In the genomic region with DNA sequence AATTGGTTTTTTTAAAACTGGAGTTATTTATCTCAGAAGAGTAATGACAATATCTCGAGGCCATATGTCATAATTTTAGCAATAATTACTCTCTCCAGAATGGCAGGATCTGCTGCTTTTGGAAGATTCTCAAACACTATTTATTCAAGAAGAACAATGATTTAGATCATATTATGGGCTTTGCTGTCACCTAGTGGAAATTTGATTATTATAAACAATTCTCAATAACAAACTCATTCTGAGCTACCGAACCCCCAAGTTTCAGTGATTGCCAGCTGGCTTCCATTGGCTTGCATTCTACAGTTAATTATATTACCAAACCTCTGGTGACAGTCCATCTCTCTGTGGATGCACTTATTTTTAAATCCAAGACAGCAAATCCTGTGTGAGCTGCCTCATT, we compare ENCODE assay signal across 9 cellular contexts. TPM values are rescaled to one million over a fixed set of nuclear protein-coding genes. Genes with fewer than 3 reads are reported as not detected.
DNase-seq lines count a peak whose midpoint lies in the region; ATAC-seq and TF ChIP-seq lines count a peak whose summit lies in the region.
"Had no signal": no experiment of that assay in that cellular context is flagged by ENCODE, and none has a peak within 500 bp of the region (broad histone marks: within the 10 kb centered on the region; RNA-seq: fewer than 3 reads in every experiment).

No MANE protein-coding gene starts in this region.

- no peak overlapping the region for H3K4me3 Mint-ChIP-seq in naive thymus-derived CD4-positive, alpha-beta T cell
- H3K4me3 Mint-ChIP-seq in endodermal cell, result no peak overlapping the region
- H3K4me3 Mint-ChIP-seq: stimulated activated naive CD8-positive, alpha-beta T cell treated with anti-CD3 and anti-CD28 coated beads, Interleukin-15, Interleukin-2, amounts not matched to agents 100 ng/mL and 50 ng/mL, for 24 hours had no signal

- H3K4me1 ChIP-seq in body of pancreas (peaks cover 20% of the 10 kb centered on the region), endodermal cell (ENCODE audit: control insufficient read depth, insufficient read depth, low read length) (no peaks in the 10 kb centered on the region), suprapubic skin (no peaks in the 10 kb centered on the region)
- H3K4me1 ChIP-seq in naive thymus-derived CD4-positive, alpha-beta T cell (ENCODE audit: control insufficient read depth in 2 of 2, insufficient read depth in 2 of 2, low read length in 2 of 2), result no peaks in the 10 kb centered on the region

- H3K36me3 ChIP-seq in body of pancreas (replicated peaks in 1 of 2; ENCODE audit: insufficient read depth in 1 of 2, low read depth in 2 of 2), result no peaks in the 10 kb centered on the region
- H3K36me3 ChIP-seq in naive thymus-derived CD4-positive, alpha-beta T cell (ENCODE audit: control insufficient read depth in 2 of 3, insufficient read depth in 3 of 3, low read length in 3 of 3), result no peaks in the 10 kb centered on the region
- no peaks in the 10 kb centered on the region for H3K36me3 ChIP-seq in endodermal cell (ENCODE audit: control insufficient read depth, insufficient read depth, low read length)
- H3K36me3 ChIP-seq in suprapubic skin, result no peaks in the 10 kb centered on the region

- H3K27ac ChIP-seq in body of pancreas, result no peak overlapping the region
- H3K27ac ChIP-seq in naive thymus-derived CD4-positive, alpha-beta T cell (ENCODE audit: low read depth, low read length), result no peak overlapping the region
- no peak overlapping the region for H3K27ac ChIP-seq in endodermal cell (ENCODE audit: low read depth, low read length)
- H3K27ac ChIP-seq in suprapubic skin, result no peak overlapping the region

- no peak overlapping the region for H3K9ac ChIP-seq in endodermal cell (ENCODE audit: extremely low read depth, low read length, poor library complexity, severe bottlenecking)

- H3K4me3 ChIP-seq in body of pancreas, result no peak overlapping the region
- no peak overlapping the region for H3K4me3 ChIP-seq in naive thymus-derived CD4-positive, alpha-beta T cell (ENCODE audit: low read length)
- H3K4me3 ChIP-seq in endodermal cell (ENCODE audit: low read length), result no peak overlapping the region
- no peak overlapping the region for H3K4me3 ChIP-seq in suprapubic skin

- CTCF ChIA-PET in naive thymus-derived CD4-positive, alpha-beta T cell (lab: Charles Lee), result interaction anchor here (0.6 to 2.6 kb wide), 7 partner anchors 9 to 389 kb away, joined by 3 to 15 read pairs (median 3); no protein-coding TSS in a partner anchor

- ATAC-seq in body of pancreas, result no peak
- ATAC-seq in naive thymus-derived CD4-positive, alpha-beta T cell, result no peak
- no peak for ATAC-seq in HG02884 (IDR thresholded peaks at IDR 0.05; ENCODE audit: unreplicated experiment)
- ATAC-seq in GM18519 (IDR thresholded peaks at IDR 0.05; ENCODE audit: low FRiP score, unreplicated experiment), result no peak

- H3K36me3 Mint-ChIP-seq in naive thymus-derived CD4-positive, alpha-beta T cell, result no peaks in the 10 kb centered on the region
- no peaks in the 10 kb centered on the region for H3K36me3 Mint-ChIP-seq in endodermal cell (ENCODE audit: low read depth)

- H3K27me3 ChIP-seq in body of pancreas, result no peaks in the 10 kb centered on the region
- H3K27me3 ChIP-seq in naive thymus-derived CD4-positive, alpha-beta T cell (ENCODE audit: control insufficient read depth in 2 of 2, insufficient read depth in 2 of 2, low read length in 2 of 2), result no peaks in the 10 kb centered on the region
- no peaks in the 10 kb centered on the region for H3K27me3 ChIP-seq in endodermal cell (ENCODE audit: control insufficient read depth, insufficient read depth, low read length, poor library complexity, severe bottlenecking)
- H3K27me3 ChIP-seq in suprapubic skin, result no peaks in the 10 kb centered on the region

- no peak overlapping the region for H3K27ac Mint-ChIP-seq in naive thymus-derived CD4-positive, alpha-beta T cell
- H3K27ac Mint-ChIP-seq in endodermal cell, result no peak overlapping the region
- H3K27ac Mint-ChIP-seq: stimulated activated naive CD8-positive, alpha-beta T cell treated with anti-CD3 and anti-CD28 coated beads, Interleukin-15, Interleukin-2, amounts not matched to agents 100 ng/mL and 50 ng/mL, for 24 hours had no signal

- no peaks in the 10 kb centered on the region for H3K9me3 ChIP-seq in body of pancreas
- H3K9me3 ChIP-seq in naive thymus-derived CD4-positive, alpha-beta T cell (ENCODE audit: control insufficient read depth in 2 of 3, low read length in 3 of 3), result no peaks in the 10 kb centered on the region
- H3K9me3 ChIP-seq in endodermal cell (ENCODE audit: control insufficient read depth, low read length), result no peaks in the 10 kb centered on the region
- H3K9me3 ChIP-seq in suprapubic skin, result no peaks in the 10 kb centered on the region

- no peak for TF ChIP-seq POLR2A in body of pancreas (IDR thresholded peaks at IDR 0.05)
- no peak for TF ChIP-seq POLR2A in suprapubic skin (IDR thresholded peaks at IDR 0.05)

- POLR2A ChIA-PET in naive thymus-derived CD4-positive, alpha-beta T cell (lab: Charles Lee), result no interaction called here

- intact Hi-C loops in body of pancreas (cut with DNase I), result no loop called here
- intact Hi-C loops in naive thymus-derived CD4-positive, alpha-beta T cell (cut with micrococcal nuclease), result loop anchor here (1.0 kb wide), 2 partner anchors 136 to 283 kb away; no protein-coding TSS in a partner anchor

- TF ChIP-seq CTCF in body of pancreas (IDR thresholded peaks at IDR 0.05) (peak in 6 of 7 experiments; percentile 33 to 62 (median 56)), endodermal cell (conservative IDR thresholded peaks at IDR 0.05) (no peak), suprapubic skin (IDR thresholded peaks at IDR 0.05) (no peak)

- peaks cover 0 to 8% (median 0%) of the 10 kb centered on the region in 5 donors for H3K27me3 Mint-ChIP-seq in naive thymus-derived CD4-positive, alpha-beta T cell
- H3K27me3 Mint-ChIP-seq in endodermal cell (ENCODE audit: insufficient read depth), result no peaks in the 10 kb centered on the region

- no peaks in the 10 kb centered on the region for H3K4me1 Mint-ChIP-seq in naive thymus-derived CD4-positive, alpha-beta T cell
- no peaks in the 10 kb centered on the region for H3K4me1 Mint-ChIP-seq in endodermal cell

- TF ChIP-seq EP300 in suprapubic skin (IDR thresholded peaks at IDR 0.05), result no peak

- 10 to 11% methylated on average over 2 of the region's 2 CpGs for WGBS in body of pancreas, 2 donors
- WGBS in endodermal cell (ENCODE audit: insufficient coverage in 1 of 2, insufficient read length in 1 of 2), 2 experiments, result 67 to 70% methylated on average over 1 to 2 of the region's 2 CpGs
- 3% methylated on average over 2 of the region's 2 CpGs for WGBS in suprapubic skin

- H3K9me3 Mint-ChIP-seq in naive thymus-derived CD4-positive, alpha-beta T cell, result no peaks in the 10 kb centered on the region
- H3K9me3 Mint-ChIP-seq in endodermal cell, result no peaks in the 10 kb centered on the region
- H3K9me3 Mint-ChIP-seq: stimulated activated naive CD8-positive, alpha-beta T cell treated with anti-CD3 and anti-CD28 coated beads, Interleukin-15, Interleukin-2, amounts not matched to agents 100 ng/mL and 50 ng/mL, for 24 hours had no signal

- DNase-seq in EL (peak; percentile 18), NCI-H1436 (lab: John Stamatoyannopoulos, UW) (peak; percentile 57), body of pancreas (no peak), endodermal cell (no peak), suprapubic skin (ENCODE audit: low spot score in 2 of 2) (no peak)
- DNase-seq in naive thymus-derived CD4-positive, alpha-beta T cell, result peak in 5 of 9 donors; percentile 7 to 29 (median 20)

RNA-seq across cellular contexts. Expression of a gene that starts 27.9 kb away (rescaled TPM):
- total RNA-seq in body of pancreas (10 to 100 TPM; 10.9 to 17.8 TPM), endodermal cell (10 to 100 TPM; 31.7 to 47.5 TPM), suprapubic skin (10 to 100 TPM in 1 of 4 donors, 1 to 10 TPM in 3; 7.2 to 16.3 (median 8.9) TPM)
- 10 to 100 TPM; 12.0 to 22.0 (median 20.0) TPM for total RNA-seq in naive thymus-derived CD4-positive, alpha-beta T cell
- 10 to 100 TPM; 27.5 to 29.8 TPM for polyA plus RNA-seq in naive thymus-derived CD4-positive, alpha-beta T cell
- polyA plus RNA-seq in endodermal cell (2013, experiment 1 of 2), result 37.5 TPM
- polyA plus RNA-seq in endodermal cell (2013, experiment 2 of 2), result 32.6 TPM

Comparison
In these comparisons a context has a peak if more than half of its experiments do, and no peak if none do; other contexts are left out.
1. DNase-seq: peak in EL (single experiment), NCI-H1436 (single experiment) and naive thymus-derived CD4-positive, alpha-beta T cell (5 of 9); none in body of pancreas (0 of 4), endodermal cell (single experiment) and suprapubic skin (0 of 2).
2. CTCF ChIP-seq: peak in body of pancreas (6 of 7); none in endodermal cell (single experiment) and suprapubic skin (0 of 2).